In genomic region chr1:50422675-50422945, GRCh38 we compare ENCODE assay signal across 9 cellular contexts. TPM values are rescaled to one million over a fixed set of nuclear protein-coding genes. Genes with fewer than 3 reads are reported as not detected.
A peak's percentile ranks its signal among the peaks of the same experiment; 100 is the strongest.
DNase-seq lines count a peak whose midpoint lies in the region; ATAC-seq and TF ChIP-seq lines count a peak whose summit lies in the region.
"Had no signal": no experiment of that assay in that cellular context is flagged by ENCODE, and none has a peak within 500 bp of the region (broad histone marks: within the 10 kb centered on the region; RNA-seq: fewer than 3 reads in every experiment).

No MANE protein-coding gene starts in this region.

- H3K4me1 ChIP-seq in Caco-2, result no peaks in the 10 kb centered on the region
- no peaks in the 10 kb centered on the region; the same call in 1 of the 2 replicates for H3K4me1 ChIP-seq in IMR-90 (ENCODE audit: control insufficient read depth, insufficient read depth, low read length)
- peaks cover 32 to 38% of the 10 kb centered on the region in 2 donors for H3K4me1 ChIP-seq in gastrocnemius medialis

- H2BK15ac ChIP-seq in IMR-90 (ENCODE audit: low read depth, low read length), result no peak overlapping the region

- no peak overlapping the region for H3K18ac ChIP-seq in IMR-90 (ENCODE audit: low read depth, low read length)

- POLR2A ChIA-PET in Caco-2 (lab: Charles Lee) (no interaction called here), IMR-90 (lab: Charles Lee; ENCODE audit: unreplicated experiment) (no interaction called here)

- H2AFZ ChIP-seq in IMR-90 (replicated peaks; ENCODE audit: low read length, poor library complexity), result peak overlapping the region; percentile 77

- H3K27ac ChIP-seq in IMR-90 (ENCODE audit: insufficient read depth, low read length) (no peak overlapping the region), coronary artery (no peak overlapping the region), gastrocnemius medialis (no peak overlapping the region)

- dilution Hi-C loops in IMR-90 (cut with HindIII; ENCODE audit: low sequenced_read_pairs, unreplicated experiment), result no loop called here

- no peak overlapping the region for H2AK5ac ChIP-seq in IMR-90 (ENCODE audit: low read depth, low read length)

- peaks cover 6% of the 10 kb centered on the region for H3K4me1 Mint-ChIP-seq in Caco-2 (ENCODE audit: low read depth, unreplicated experiment)
- H3K4me1 Mint-ChIP-seq in natural killer cell treated with Interleukin-12 subunit alpha and Interleukin-12 subunit beta and Interleukin-15 and Interleukin-18, amount 100 ng/mL, for 72 hours (ENCODE audit: low read depth in 2 of 2), result peaks cover 47 to 52% of the 10 kb centered on the region in 2 donors

- no peaks in the 10 kb centered on the region for H3K9me3 Mint-ChIP-seq in Caco-2 (ENCODE audit: unreplicated experiment)
- H3K9me3 Mint-ChIP-seq in natural killer cell treated with Interleukin-12 subunit alpha and Interleukin-12 subunit beta and Interleukin-15 and Interleukin-18, amount 100 ng/mL, for 72 hours, result no peaks in the 10 kb centered on the region

- H4K5ac ChIP-seq in IMR-90 (ENCODE audit: low read depth, low read length), result no peak overlapping the region

- H3K4me2 ChIP-seq in IMR-90 (ENCODE audit: low read depth, low read length), result no peak overlapping the region

- H2BK120ac ChIP-seq in IMR-90 (ENCODE audit: low read depth, low read length), result no peak overlapping the region

- peaks cover 3% of the 10 kb centered on the region; the same call in 1 of the 2 replicates for H3K27me3 ChIP-seq in Caco-2 (replicated peaks; ENCODE audit: control insufficient read depth, insufficient read depth, low read length)
- H3K27me3 ChIP-seq in IMR-90 (ENCODE audit: control insufficient read depth, insufficient read depth, low read length), result peaks cover 98% of the 10 kb centered on the region
- peaks cover 96 to 98% (median 97%) of the 10 kb centered on the region in 3 donors for H3K27me3 ChIP-seq in gastrocnemius medialis

- TF ChIP-seq RAD21 in IMR-90 (IDR thresholded peaks at IDR 0.05; ENCODE audit: low read length), result no peak

- peaks cover 19% of the 10 kb centered on the region for H3K27me3 Mint-ChIP-seq in Caco-2 (ENCODE audit: insufficient read depth, unreplicated experiment)
- peaks cover 44 to 54% of the 10 kb centered on the region in 2 donors for H3K27me3 Mint-ChIP-seq in natural killer cell treated with Interleukin-12 subunit alpha and Interleukin-12 subunit beta and Interleukin-15 and Interleukin-18, amount 100 ng/mL, for 72 hours

- TF ChIP-seq CTCF in Caco-2 (IDR thresholded peaks at IDR 0.05; ENCODE audit: insufficient read depth in 1 of 2, low read depth in 1 of 2, low read length in 1 of 2, severe bottlenecking in 1 of 2, unreplicated experiment in 1 of 2), result no peak
- no peak for TF ChIP-seq CTCF in IMR-90 (conservative IDR thresholded peaks at IDR 0.05; ENCODE audit: low read depth, low read length)
- TF ChIP-seq CTCF in coronary artery (IDR thresholded peaks at IDR 0.05), result no peak
- no peak for TF ChIP-seq CTCF in gastrocnemius medialis (IDR thresholded peaks at IDR 0.05 in 4 of 5, conservative IDR thresholded peaks at IDR 0.05 in 1 of 5)

- ATAC-seq in IMR-90 (ENCODE audit: low read depth), result no peak
- no peak for ATAC-seq in natural killer cell treated with Interleukin-12 subunit alpha and Interleukin-12 subunit beta and Interleukin-15 and Interleukin-18, amount 100 ng/mL, for 72 hours
- ATAC-seq in GM18909 (IDR thresholded peaks at IDR 0.05; ENCODE audit: poor library complexity, unreplicated experiment), result no peak
- no peak for ATAC-seq in GM21576 (IDR thresholded peaks at IDR 0.05; ENCODE audit: unreplicated experiment)
- ATAC-seq in gastrocnemius medialis, result no peak
- ATAC-seq: HepG2 had no signal

- H3K9me3 ChIP-seq in Caco-2 (no peaks in the 10 kb centered on the region), IMR-90 (ENCODE audit: control insufficient read depth, insufficient read depth, low read length) (peaks cover 5% of the 10 kb centered on the region; the same call in 1 of the 2 replicates), gastrocnemius medialis (no peaks in the 10 kb centered on the region)

- in situ Hi-C loops in IMR-90 (cut with MboI; ENCODE audit: low sequenced_read_pairs) (no loop called here), gastrocnemius medialis (cut with MboI; ENCODE audit: low sequenced_read_pairs in 4 of 4) (no loop called here)

- peak overlapping the region; percentile 72 for H3K4me3 Mint-ChIP-seq in Caco-2 (ENCODE audit: unreplicated experiment)
- peak overlapping the region; percentile 92 for H3K4me3 Mint-ChIP-seq in natural killer cell treated with Interleukin-12 subunit alpha and Interleukin-12 subunit beta and Interleukin-15 and Interleukin-18, amount 100 ng/mL, for 72 hours

- H4K91ac ChIP-seq in IMR-90 (ENCODE audit: insufficient read depth, low read depth, low read length), result no peak overlapping the region

- BruUV-seq in Caco-2 (replicated peaks; lab: Mats Ljungman, UMichigan) (no TSS peak), IMR-90 (replicated peaks; lab: Mats Ljungman, UMichigan) (no TSS peak)

- no peak overlapping the region for H3K56ac ChIP-seq in IMR-90 (ENCODE audit: extremely low read depth, insufficient read depth, low read length)

- H3K79me1 ChIP-seq in IMR-90 (ENCODE audit: low read depth in 1 of 2, low read length in 2 of 2), result no peaks in the 10 kb centered on the region

- H3K36me3 Mint-ChIP-seq in Caco-2 (ENCODE audit: insufficient read depth, unreplicated experiment), result peaks cover 22% of the 10 kb centered on the region
- peaks cover 19% of the 10 kb centered on the region for H3K36me3 Mint-ChIP-seq in natural killer cell treated with Interleukin-12 subunit alpha and Interleukin-12 subunit beta and Interleukin-15 and Interleukin-18, amount 100 ng/mL, for 72 hours

- no peak overlapping the region for H2BK20ac ChIP-seq in IMR-90 (ENCODE audit: low read depth, low read length)

- H3K4ac ChIP-seq in IMR-90 (ENCODE audit: low read depth, low read length), result no peak overlapping the region

- intact Hi-C loops in Caco-2 (cut with micrococcal nuclease; ENCODE audit: unreplicated experiment) (loop anchor here (2.0 to 10.0 kb wide), 2 partner anchors 54 to 122 kb away; no protein-coding TSS in a partner anchor), IMR-90 (cut with micrococcal nuclease) (no loop called here), gastrocnemius medialis (cut with DNase I; ENCODE audit: low total_unique reads) (no loop called here)

- no peak overlapping the region for H4K8ac ChIP-seq in IMR-90 (ENCODE audit: low read depth in 2 of 2, low read length in 2 of 2)

- H3K23ac ChIP-seq in IMR-90 (ENCODE audit: low read depth, low read length), result no peak overlapping the region

- DNase-seq in Caco-2, result no peak
- DNase-seq in IMR-90, result no peak
- DNase-seq in coronary artery (ENCODE audit: low spot score), result no peak
- no peak for DNase-seq in natural killer cell treated with Interleukin-12 subunit alpha and Interleukin-12 subunit beta and Interleukin-15 and Interleukin-18, amount 100 ng/mL, for 72 hours (ENCODE audit: low spot score)
- no peak for DNase-seq in gastrocnemius medialis
- DNase-seq: NCI-H446 had no signal

- H3K4me3 ChIP-seq in Caco-2 (ENCODE audit: low read depth, low read length) (peak overlapping the region; percentile 53), IMR-90 (ENCODE audit: insufficient read depth, low read depth, low read length) (no peak overlapping the region), coronary artery (peak overlapping the region; percentile 63), gastrocnemius medialis (peak overlapping the region in 2 of 4 donors; percentile 46 to 65)

- H3K14ac ChIP-seq in IMR-90 (replicated peaks; ENCODE audit: low read depth, low read length), result no peak overlapping the region

- CTCF ChIA-PET in Caco-2 (lab: Charles Lee), result no interaction called here
- CTCF ChIA-PET in IMR-90 (lab: Yijun Ruan, JAX), result no interaction called here

- H3K9ac ChIP-seq in IMR-90 (ENCODE audit: low read depth, low read length), result no peak overlapping the region

- TF ChIP-seq POLR2A in IMR-90 (IDR thresholded peaks at IDR 0.05; ENCODE audit: low read depth, low read length) (no peak), gastrocnemius medialis (IDR thresholded peaks at IDR 0.05) (no peak)

- 13% methylated on average over 18 of the region's 21 CpGs; no CpG with 5 or more reads in 1 of the 2 experiments for WGBS in IMR-90 (ENCODE audit: extremely low coverage in 2 of 2, insufficient read length in 1 of 2), 2 experiments

- no peak overlapping the region for H2BK5ac ChIP-seq in IMR-90 (ENCODE audit: low read depth, low read length, poor library complexity, severe bottlenecking)

- 0 out of 2 replicates have a peak, but pooled peaks cover 11% of the 10 kb centered on the region for H4K20me1 ChIP-seq in IMR-90 (ENCODE audit: insufficient read depth, low read length)

- peak overlapping the region; percentile 91 for H3K27ac Mint-ChIP-seq in Caco-2 (ENCODE audit: unreplicated experiment)
- H3K27ac Mint-ChIP-seq in natural killer cell treated with Interleukin-12 subunit alpha and Interleukin-12 subunit beta and Interleukin-15 and Interleukin-18, amount 100 ng/mL, for 72 hours, result peak overlapping the region; percentile 73 to 74

- peaks cover 8% of the 10 kb centered on the region; the same call in 1 of the 2 replicates for H3K9me1 ChIP-seq in IMR-90 (ENCODE audit: insufficient read depth, low read length)

- H3K36me3 ChIP-seq in Caco-2 (ENCODE audit: control insufficient read depth, insufficient read depth, low read length) (no peaks in the 10 kb centered on the region), IMR-90 (ENCODE audit: control insufficient read depth, insufficient read depth, low read length) (no peaks in the 10 kb centered on the region), gastrocnemius medialis (no peaks in the 10 kb centered on the region)

- no peak overlapping the region for H2AK9ac ChIP-seq in IMR-90 (replicated peaks; ENCODE audit: low read depth, low read length, poor library complexity)

TF ChIP-seq in IMR-90, 13 proteins besides CTCF, POLR2A, EP300 and RAD21 (continues in another document):
- no peak for TF ChIP-seq RCOR1 (IDR thresholded peaks at IDR 0.05; ENCODE audit: insufficient replicate concordance, low read length)
- TF ChIP-seq MXI1 (IDR thresholded peaks at IDR 0.05; ENCODE audit: borderline replicate concordance, low read depth, low read length), result no peak
- TF ChIP-seq BHLHE40 (IDR thresholded peaks at IDR 0.05; ENCODE audit: low read depth, low read length), result no peak
- TF ChIP-seq FOS (IDR thresholded peaks at IDR 0.05; ENCODE audit: low read depth, low read length), result no peak
- no peak for TF ChIP-seq CEBPB (IDR thresholded peaks at IDR 0.05; ENCODE audit: low read depth, low read length)
- no peak for TF ChIP-seq CHD1 (IDR thresholded peaks at IDR 0.05; ENCODE audit: low read depth, low read length)

RNA-seq across cellular contexts. Expression of gene DMRTA2, which starts 0.6 kb away (rescaled TPM):
- 3.1 and 3.4 TPM in 2 replicates for total RNA-seq in Caco-2 (2022)
- total RNA-seq in IMR-90 (2012; rRNA removed), result not detected in 2 replicates
- polyA plus RNA-seq in IMR-90 (2012; rRNA removed), result 0.02 TPM in 1 of 2 replicates, not detected in the other
- polyA plus RNA-seq in IMR-90 (2012; cell fraction: cytosol; rRNA removed), result 0.01 TPM in 1 of 2 replicates, not detected in the other
- polyA plus RNA-seq in IMR-90 (2012; cell fraction: nucleus; rRNA removed; ENCODE audit: low replicate concordance), result 0.05 TPM in 1 of 2 replicates, not detected in the other
- total RNA-seq in natural killer cell treated with Interleukin-12 subunit alpha and Interleukin-12 subunit beta and Interleukin-15 and Interleukin-18, amount 100 ng/mL, for 72 hours, result 1 to 10 TPM; 1.1 to 3.6 TPM
- total RNA-seq in gastrocnemius medialis, result not detected
- total RNA-seq: HepG2 had no signal
- polyA plus RNA-seq: HepG2 had no signal
